Comparison of ENCODE assay signal across 21 cellular contexts in genomic region chr1:28792644-28793121, GRCh38. TPM values are rescaled to one million over a fixed set of nuclear protein-coding genes. Genes with fewer than 3 reads are reported as not detected.
DNase-seq lines count a peak whose midpoint lies in the region; ATAC-seq and TF ChIP-seq lines count a peak whose summit lies in the region.
"Had no signal": no experiment of that assay in that cellular context is flagged by ENCODE, and none has a peak within 500 bp of the region (broad histone marks: within the 10 kb centered on the region; RNA-seq: fewer than 3 reads in every experiment).

No MANE protein-coding gene starts in this region.

- TF ChIP-seq CTCF in H9 (conservative IDR thresholded peaks at IDR 0.05): no peak
- TF ChIP-seq CTCF in left lung (IDR thresholded peaks at IDR 0.05): peak in 1 of 2 donors; percentile 28

- no peak overlapping the region for H3K27ac ChIP-seq in H9 (ENCODE audit: insufficient read length, low read depth, low read length)
- no peak overlapping the region for H3K27ac ChIP-seq in left lung
- H3K27ac ChIP-seq: 22Rv1, epithelial cell of prostate had no signal

- H3K4me3 ChIP-seq in NT2/D1 (ENCODE audit: insufficient read length, low read depth) (no peak overlapping the region), left lung (no peak overlapping the region)

- no CpG with 5 or more reads among the region's 1 CpG for WGBS in H9 (ENCODE audit: extremely low coverage, insufficient read length, low lambda C conversion rate)

- H3K36me3 ChIP-seq in NT2/D1 (ENCODE audit: insufficient read depth, insufficient read length, low read length) (no peaks in the 10 kb centered on the region), left lung (no peaks in the 10 kb centered on the region)

- no peak overlapping the region for H2BK5ac ChIP-seq in H9 (ENCODE audit: insufficient read length, low read length)

- H3K4ac ChIP-seq in H9 (ENCODE audit: low read depth, low read length): no peak overlapping the region

- H3K9me3 ChIP-seq in H9 (ENCODE audit: control insufficient read depth, low read depth, low read length): no peaks in the 10 kb centered on the region
- H3K9me3 ChIP-seq in NT2/D1 (ENCODE audit: insufficient read depth, low read length): no peaks in the 10 kb centered on the region
- H3K9me3 ChIP-seq in left lung: no peaks in the 10 kb centered on the region

- H3K36me3 Mint-ChIP-seq in H9 (ENCODE audit: insufficient read depth in 1 of 3, low read depth in 3 of 3): peaks cover 0 to 3% (median 0%) of the 10 kb centered on the region in 3 experiments; a peak in 1 of 7 replicates
- H3K36me3 Mint-ChIP-seq in activated T-helper 2 cell treated with anti-CD3 and anti-CD28 coated beads, Interferon-gamma antibody, Interleukin-2, Interleukin-4, amounts not matched to agents 10 μg/mL and 5 μg/mL and 100 μg/mL, durations not matched to agents 14 hours and 24 hours and 36 hours (ENCODE audit: low read depth): no peaks in the 10 kb centered on the region
- H3K36me3 Mint-ChIP-seq: activated CD4-positive, alpha-beta memory T cell treated with anti-CD3 and anti-CD28 coated beads for 36 hours; CD4-positive, CD25-positive, alpha-beta regulatory T cell; immature natural killer cell had no signal

- no peak overlapping the region for H3K18ac ChIP-seq in H9 (ENCODE audit: insufficient read length, low read depth, low read length)

- no peak overlapping the region for H2BK15ac ChIP-seq in H9 (ENCODE audit: low read depth, low read length)

- H2BK12ac ChIP-seq in H9 (ENCODE audit: insufficient read length, low read depth, low read length): no peak overlapping the region

- intact Hi-C loops in left lung (cut with DNase I): no loop called here
- intact Hi-C loops in activated T-helper 2 cell treated with anti-CD3 and anti-CD28 coated beads, Interferon-gamma antibody, Interleukin-2, Interleukin-4, amounts not matched to agents 10 μg/mL and 5 μg/mL and 100 μg/mL, durations not matched to agents 14 hours and 24 hours and 36 hours (cut with micrococcal nuclease): no loop called here

- no peak overlapping the region for H3K23ac ChIP-seq in H9 (ENCODE audit: insufficient read length, low read depth, low read length)

- H3K27ac Mint-ChIP-seq in H9: peak overlapping the region in 2 of 3 experiments; percentile 7 to 34; a peak in 1 of 7 replicates
- H3K27ac Mint-ChIP-seq in activated T-helper 2 cell treated with anti-CD3 and anti-CD28 coated beads, Interferon-gamma antibody, Interleukin-2, Interleukin-4, amounts not matched to agents 10 μg/mL and 5 μg/mL and 100 μg/mL, durations not matched to agents 14 hours and 24 hours and 36 hours: no peak overlapping the region
- H3K27ac Mint-ChIP-seq: activated CD4-positive, alpha-beta memory T cell treated with anti-CD3 and anti-CD28 coated beads for 36 hours; activated T-helper 1 cell treated with anti-CD3 and anti-CD28 coated beads, Interleukin-12 subunit alpha, Interleukin-12 subunit beta, Interleukin-2, Interleukin-4 antibody, amounts not matched to agents 30 ng/mL and 10 ng/mL and 1 ng/mL, durations not matched to agents 14 hours and 24 hours and 36 hours; CD4-positive, CD25-positive, alpha-beta regulatory T cell; immature natural killer cell had no signal

- H3K56ac ChIP-seq in H9 (ENCODE audit: insufficient read length, low read depth, low read length): no peak overlapping the region

- H3K14ac ChIP-seq in H9 (ENCODE audit: insufficient read depth, low read length): no peak overlapping the region

- H3K27me3 ChIP-seq in H9 (ENCODE audit: insufficient read depth, low read length): no peaks in the 10 kb centered on the region
- no peaks in the 10 kb centered on the region for H3K27me3 ChIP-seq in NT2/D1 (ENCODE audit: insufficient read depth, insufficient read length)
- no peaks in the 10 kb centered on the region for H3K27me3 ChIP-seq in left lung

- no peak overlapping the region for H4K91ac ChIP-seq in H9 (ENCODE audit: insufficient read length, low read depth, low read length)

- no peak overlapping the region for H2BK20ac ChIP-seq in H9 (ENCODE audit: low read depth, low read length, poor library complexity, severe bottlenecking)

- no peaks in the 10 kb centered on the region; the same call in 1 of the 2 replicates for H3K27me3 Mint-ChIP-seq in H9 (ENCODE audit: low read depth)
- peaks cover 10% of the 10 kb centered on the region for H3K27me3 Mint-ChIP-seq in activated T-helper 2 cell treated with anti-CD3 and anti-CD28 coated beads, Interferon-gamma antibody, Interleukin-2, Interleukin-4, amounts not matched to agents 10 μg/mL and 5 μg/mL and 100 μg/mL, durations not matched to agents 14 hours and 24 hours and 36 hours (ENCODE audit: low read depth)

- H4K20me1 ChIP-seq in H9 (ENCODE audit: control insufficient read depth, insufficient read depth, insufficient read length): no peaks in the 10 kb centered on the region

- H3K23me2 ChIP-seq in H9 (ENCODE audit: insufficient read length, low read depth, low read length, poor library complexity, severe bottlenecking): no peaks in the 10 kb centered on the region

- no peak overlapping the region for H2AFZ ChIP-seq in H9 (ENCODE audit: low read length)

- H3K4me1 Mint-ChIP-seq in H9: peaks cover 6 to 12% of the 10 kb centered on the region in 2 experiments; a peak in 3 of 4 replicates
- peaks cover 2% of the 10 kb centered on the region for H3K4me1 Mint-ChIP-seq in activated T-helper 2 cell treated with anti-CD3 and anti-CD28 coated beads, Interferon-gamma antibody, Interleukin-2, Interleukin-4, amounts not matched to agents 10 μg/mL and 5 μg/mL and 100 μg/mL, durations not matched to agents 14 hours and 24 hours and 36 hours (ENCODE audit: low read depth)
- H3K4me1 Mint-ChIP-seq: immature natural killer cell had no signal

- H4K8ac ChIP-seq in H9 (replicated peaks; ENCODE audit: insufficient read length, low read depth, low read length): no peak overlapping the region

- peak; percentile 68 for ATAC-seq in left lung
- ATAC-seq in GM21825 (IDR thresholded peaks at IDR 0.05; ENCODE audit: unreplicated experiment): no peak

- no peak overlapping the region for H3K4me3 Mint-ChIP-seq in H9
- H3K4me3 Mint-ChIP-seq in activated T-helper 2 cell treated with anti-CD3 and anti-CD28 coated beads, Interferon-gamma antibody, Interleukin-2, Interleukin-4, amounts not matched to agents 10 μg/mL and 5 μg/mL and 100 μg/mL, durations not matched to agents 14 hours and 24 hours and 36 hours (ENCODE audit: low read depth): no peak overlapping the region
- H3K4me3 Mint-ChIP-seq: activated CD4-positive, alpha-beta memory T cell treated with anti-CD3 and anti-CD28 coated beads for 36 hours; activated T-helper 1 cell treated with anti-CD3 and anti-CD28 coated beads, Interleukin-12 subunit alpha, Interleukin-12 subunit beta, Interleukin-2, Interleukin-4 antibody, amounts not matched to agents 30 ng/mL and 10 ng/mL and 1 ng/mL, durations not matched to agents 14 hours and 24 hours and 36 hours; CD4-positive, CD25-positive, alpha-beta regulatory T cell; immature natural killer cell had no signal

- no peak overlapping the region for H3T11ph ChIP-seq in H9 (ENCODE audit: low read length)

- H3K4me2 ChIP-seq in H9 (ENCODE audit: insufficient read depth, insufficient read length, low read length): no peak overlapping the region

- H3K79me1 ChIP-seq in H9 (ENCODE audit: insufficient read depth, low read depth, low read length, poor library complexity, severe bottlenecking): no peaks in the 10 kb centered on the region

- H2AK5ac ChIP-seq in H9 (ENCODE audit: insufficient read length, low read length): no peak overlapping the region

- H3K79me2 ChIP-seq in H9 (ENCODE audit: insufficient read depth, low read length): no peaks in the 10 kb centered on the region

- DNase-seq in DMS 273 (lab: John Stamatoyannopoulos, UW; ENCODE audit: unreplicated experiment) (peak; percentile 26), DMS 273 treated with DMSO at 0.1 percent for 48 hours (lab: John Stamatoyannopoulos, UW) (no peak), H9 (no peak), NT2/D1 (ENCODE audit: low read depth, low spot score) (no peak), left lung (no peak), NCI-H446 treated with DMSO at 0.1 percent for 48 hours (lab: John Stamatoyannopoulos, UW) (no peak)
- DNase-seq in activated T-helper 2 cell treated with anti-CD3 and anti-CD28 coated beads, Interferon-gamma antibody, Interleukin-2, Interleukin-4, amounts not matched to agents 10 μg/mL and 5 μg/mL and 100 μg/mL, durations not matched to agents 14 hours and 24 hours and 36 hours (ENCODE audit: low spot score): no peak
- DNase-seq: activated CD4-positive, alpha-beta memory T cell treated with anti-CD3 and anti-CD28 coated beads for 36 hours; CD4-positive, CD25-positive, alpha-beta regulatory T cell; cerebellar nuclear complex; EL; immature natural killer cell; IMR-90; MV-4-11; NCI-H510A; occipital lobe; small intestine had no signal

- H3K4me1 ChIP-seq in H9 (ENCODE audit: insufficient read depth, low read length): no peaks in the 10 kb centered on the region
- H3K4me1 ChIP-seq in NT2/D1 (ENCODE audit: insufficient read depth, insufficient read length): peaks cover 16% of the 10 kb centered on the region
- H3K4me1 ChIP-seq in left lung: no peaks in the 10 kb centered on the region

- H2BK120ac ChIP-seq in H9 (ENCODE audit: low read depth, low read length, poor library complexity, severe bottlenecking): no peak overlapping the region

- no peaks in the 10 kb centered on the region for H3K9me3 Mint-ChIP-seq in H9
- H3K9me3 Mint-ChIP-seq in activated T-helper 2 cell treated with anti-CD3 and anti-CD28 coated beads, Interferon-gamma antibody, Interleukin-2, Interleukin-4, amounts not matched to agents 10 μg/mL and 5 μg/mL and 100 μg/mL, durations not matched to agents 14 hours and 24 hours and 36 hours: no peaks in the 10 kb centered on the region
- H3K9me3 Mint-ChIP-seq: activated CD4-positive, alpha-beta memory T cell treated with anti-CD3 and anti-CD28 coated beads for 36 hours; activated T-helper 1 cell treated with anti-CD3 and anti-CD28 coated beads, Interleukin-12 subunit alpha, Interleukin-12 subunit beta, Interleukin-2, Interleukin-4 antibody, amounts not matched to agents 30 ng/mL and 10 ng/mL and 1 ng/mL, durations not matched to agents 14 hours and 24 hours and 36 hours; CD4-positive, CD25-positive, alpha-beta regulatory T cell; immature natural killer cell had no signal

- H3K9ac ChIP-seq in H9 (ENCODE audit: extremely low read depth, insufficient read length, low read length): no peak overlapping the region
- H3K9ac ChIP-seq in NT2/D1 (ENCODE audit: insufficient read length, low read depth): peak overlapping the region; percentile 3

- H4K5ac ChIP-seq in H9 (ENCODE audit: insufficient read length, low read depth, low read length): no peak overlapping the region

RNA-seq across cellular contexts. Expression of gene OPRD1, which starts 19.3 kb away (rescaled TPM):
- total RNA-seq in H9 (2021): 1.8 and 2.5 TPM in 2 replicates
- not detected for total RNA-seq in left lung
- total RNA-seq in activated T-helper 2 cell treated with anti-CD3 and anti-CD28 coated beads, Interferon-gamma antibody, Interleukin-2, Interleukin-4, amounts not matched to agents 10 μg/mL and 5 μg/mL and 100 μg/mL, durations not matched to agents 14 hours and 24 hours and 36 hours: not detected in 2 replicates
- total RNA-seq: activated CD4-positive, alpha-beta memory T cell treated with anti-CD3 and anti-CD28 coated beads for 36 hours; CD4-positive, CD25-positive, alpha-beta regulatory T cell had no signal

RNA-seq across cellular contexts. Expression of gene YTHDF2, which starts 55.9 kb away (rescaled TPM):
- total RNA-seq in H9 (2021) (196 and 200 TPM in 2 replicates), left lung (10 to 100 TPM; 60.4 to 67.5 TPM)
- total RNA-seq in activated T-helper 2 cell treated with anti-CD3 and anti-CD28 coated beads, Interferon-gamma antibody, Interleukin-2, Interleukin-4, amounts not matched to agents 10 μg/mL and 5 μg/mL and 100 μg/mL, durations not matched to agents 14 hours and 24 hours and 36 hours: 88.2 and 98.4 TPM in 2 replicates
